In the genomic region with DNA sequence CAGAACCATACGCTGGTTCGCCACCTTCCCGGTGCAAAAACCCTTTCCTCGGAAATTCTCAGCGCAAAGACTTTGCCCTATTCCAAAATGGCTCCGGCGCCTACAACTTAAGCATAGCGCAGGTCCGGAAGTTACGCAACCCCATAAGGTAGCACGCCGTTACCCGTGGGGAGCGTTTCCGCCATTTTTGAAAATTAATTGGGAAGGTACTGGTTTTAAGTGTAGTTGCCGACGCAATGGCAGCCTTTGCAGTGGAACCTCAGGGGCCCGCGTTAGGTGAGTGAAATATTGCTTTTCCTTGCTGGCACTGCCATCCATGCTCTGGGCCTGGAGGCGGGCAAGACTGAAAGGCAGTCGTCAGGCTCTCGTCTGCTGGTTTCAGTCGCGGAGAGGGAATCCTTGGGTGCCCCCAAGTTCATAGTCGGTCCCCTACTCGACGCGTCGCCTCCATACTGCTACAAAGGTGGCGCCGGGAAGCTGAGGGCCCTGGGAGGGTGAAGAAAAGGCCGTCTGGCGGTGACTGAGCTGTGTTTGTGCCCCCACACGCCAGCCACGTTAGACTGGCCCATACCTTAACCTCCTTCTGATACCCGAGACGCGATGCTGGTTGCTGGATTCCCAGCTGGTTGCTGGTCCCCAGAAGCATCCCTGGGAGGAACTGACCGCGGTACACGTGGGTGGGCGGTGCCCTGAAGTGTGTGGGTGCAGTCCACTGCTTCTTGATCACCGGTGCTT, we compare ENCODE assay signal across 8 cellular contexts. TPM values are rescaled to one million over a fixed set of nuclear protein-coding genes. Genes with fewer than 3 reads are reported as not detected.
DNase-seq lines count a peak whose midpoint lies in the region; ATAC-seq and TF ChIP-seq lines count a peak whose summit lies in the region.

A gene with protein sequence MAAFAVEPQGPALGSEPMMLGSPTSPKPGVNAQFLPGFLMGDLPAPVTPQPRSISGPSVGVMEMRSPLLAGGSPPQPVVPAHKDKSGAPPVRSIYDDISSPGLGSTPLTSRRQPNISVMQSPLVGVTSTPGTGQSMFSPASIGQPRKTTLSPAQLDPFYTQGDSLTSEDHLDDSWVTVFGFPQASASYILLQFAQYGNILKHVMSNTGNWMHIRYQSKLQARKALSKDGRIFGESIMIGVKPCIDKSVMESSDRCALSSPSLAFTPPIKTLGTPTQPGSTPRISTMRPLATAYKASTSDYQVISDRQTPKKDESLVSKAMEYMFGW (plus strand): TSS at position 222 of the 735 bp plus-strand sequence. CDS start 15 bp downstream, at position 237.

- peaks cover 21% of the 10 kb centered on the region for H3K4me1 Mint-ChIP-seq in CD14-positive monocyte
- peaks cover 30% of the 10 kb centered on the region for H3K4me1 Mint-ChIP-seq in activated CD4-positive, alpha-beta memory T cell treated with anti-CD3 and anti-CD28 coated beads for 36 hours (ENCODE audit: low read depth)

- H3K27ac ChIP-seq in duodenal mucosa (ENCODE audit: low read depth, low read length) (peak within 1 kb of the TSS; percentile 63), right lobe of liver (peak within 1 kb of the TSS; percentile 72 to 86 (median 83))

- CTCF ChIA-PET in activated CD4-positive, alpha-beta memory T cell treated with anti-CD3 and anti-CD28 coated beads for 36 hours (lab: Charles Lee) = interaction anchor here (0.6 to 0.9 kb wide), 3 partner anchors 14 to 87 kb away, joined by 3 read pairs; no protein-coding TSS in a partner anchor

- H3K9ac ChIP-seq in duodenal mucosa (ENCODE audit: low read depth in 1 of 2, low read length in 2 of 2) = peak within 1 kb of the TSS; percentile 80 to 88

- peak; percentile 79 for DNase-seq in CD14-positive monocyte (ENCODE audit: low spot score)
- peak; percentile 79 for DNase-seq in NCI-H82 treated with DMSO at 0.1 percent for 48 hours (lab: John Stamatoyannopoulos, UW; ENCODE audit: unreplicated experiment)
- DNase-seq in activated CD4-positive, alpha-beta memory T cell treated with anti-CD3 and anti-CD28 coated beads for 36 hours = peak; percentile 90
- peak; percentile 79 to 89 (median 85) for DNase-seq in right lobe of liver
- peak; percentile 75 to 80 for DNase-seq in stimulated activated CD4-positive, alpha-beta T cell treated with anti-CD3 and anti-CD28 coated beads, Interleukin-4, amount 100 ng/mL, for 4 hours

- TF ChIP-seq POLR2A in right lobe of liver (IDR thresholded peaks at IDR 0.05) = peak; percentile 16

- under 1% methylated on average over 28 of the region's 43 CpGs for WGBS in right lobe of liver (ENCODE audit: insufficient coverage, low coverage, low lambda C conversion rate, missing lambda C conversion rate)

- H3K27me3 Mint-ChIP-seq in CD14-positive monocyte (ENCODE audit: low read depth in 3 of 3) = peaks cover 3 to 28% (median 6%) of the 10 kb centered on the region in 3 donors
- peaks cover under 1% of the 10 kb centered on the region for H3K27me3 Mint-ChIP-seq in activated CD4-positive, alpha-beta memory T cell treated with anti-CD3 and anti-CD28 coated beads for 36 hours

- TF ChIP-seq CTCF in CD14-positive monocyte (IDR thresholded peaks at IDR 0.05) (no peak), right lobe of liver (IDR thresholded peaks at IDR 0.05) (no peak)

- H3K4me1 ChIP-seq in duodenal mucosa (ENCODE audit: control insufficient read depth in 1 of 2, insufficient read depth in 2 of 2, low read length in 2 of 2) = peaks cover 10 to 11% of the 10 kb centered on the region in 2 donors
- peaks cover 0 to 16% (median 0%) of the 10 kb centered on the region in 4 donors for H3K4me1 ChIP-seq in right lobe of liver

- H3K4me3 ChIP-seq in duodenal mucosa (ENCODE audit: low read depth in 1 of 2, low read length in 2 of 2) (peak within 1 kb of the TSS; percentile 95 to 96), right lobe of liver (peak within 1 kb of the TSS; percentile 60 to 82 (median 79))

- H3K36me3 ChIP-seq in duodenal mucosa (ENCODE audit: control insufficient read depth in 1 of 2, insufficient read depth in 2 of 2, low read length in 2 of 2) = peaks cover 0 to 4% of the 10 kb centered on the region in 2 donors
- peaks cover 0 to 6% (median 0%) of the 10 kb centered on the region in 4 donors for H3K36me3 ChIP-seq in right lobe of liver

- intact Hi-C loops in CD14-positive monocyte (cut with micrococcal nuclease) (no loop called here), right lobe of liver (cut with DNase I) (no loop called here)
- intact Hi-C loops in activated CD4-positive, alpha-beta memory T cell treated with anti-CD3 and anti-CD28 coated beads for 36 hours (cut with micrococcal nuclease) = loop anchor here (1.0 kb wide), 3 partner anchors 46 to 409 kb away; partner anchors contain the start of genes DUSP19 and NCKAP1

- peak within 1 kb of the TSS; percentile 78 to 92 (median 89) for H3K27ac Mint-ChIP-seq in CD14-positive monocyte
- H3K27ac Mint-ChIP-seq in activated CD4-positive, alpha-beta memory T cell treated with anti-CD3 and anti-CD28 coated beads for 36 hours = peak within 1 kb of the TSS; percentile 97

- H3K9me3 Mint-ChIP-seq in CD14-positive monocyte = peaks cover 0 to 3% (median 0%) of the 10 kb centered on the region in 7 donors
- no peaks in the 10 kb centered on the region for H3K9me3 Mint-ChIP-seq in activated CD4-positive, alpha-beta memory T cell treated with anti-CD3 and anti-CD28 coated beads for 36 hours

- no peaks in the 10 kb centered on the region for H3K27me3 ChIP-seq in duodenal mucosa (ENCODE audit: control insufficient read depth in 1 of 2, insufficient read depth in 2 of 2, low read length in 2 of 2)
- no peaks in the 10 kb centered on the region for H3K27me3 ChIP-seq in right lobe of liver

- peak within 1 kb of the TSS; percentile 91 to 93 for H3K4me3 Mint-ChIP-seq in CD14-positive monocyte
- peak within 1 kb of the TSS; percentile 94 for H3K4me3 Mint-ChIP-seq in activated CD4-positive, alpha-beta memory T cell treated with anti-CD3 and anti-CD28 coated beads for 36 hours

- ATAC-seq in GM19438 (IDR thresholded peaks at IDR 0.05; ENCODE audit: low read depth, unreplicated experiment) (peak; percentile 88), HG03575 (IDR thresholded peaks at IDR 0.05; ENCODE audit: extremely low read depth, insufficient number of reproducible peaks, low FRiP score, unreplicated experiment) (peak; percentile 73), right lobe of liver (peak; percentile 94 to 96 (median 96))

- H3K36me3 Mint-ChIP-seq in CD14-positive monocyte = peaks cover 4 to 6% of the 10 kb centered on the region in 2 donors
- H3K36me3 Mint-ChIP-seq in activated CD4-positive, alpha-beta memory T cell treated with anti-CD3 and anti-CD28 coated beads for 36 hours = peaks cover 12% of the 10 kb centered on the region

- POLR2A ChIA-PET in activated CD4-positive, alpha-beta memory T cell treated with anti-CD3 and anti-CD28 coated beads for 36 hours (lab: Charles Lee) = interaction anchor here (0.8 kb wide), 1 partner anchor 31 kb away, joined by 3 read pairs; no protein-coding TSS in a partner anchor

- H3K9me3 ChIP-seq in duodenal mucosa (ENCODE audit: control insufficient read depth in 1 of 2, low read length in 2 of 2) = no peaks in the 10 kb centered on the region
- H3K9me3 ChIP-seq in right lobe of liver = no peaks in the 10 kb centered on the region

RNA-seq across cellular contexts. Expression of the gene that starts here (rescaled TPM):
- 1 to 10 TPM; 1.5 to 2.0 TPM for polyA plus RNA-seq in CD14-positive monocyte
- total RNA-seq in activated CD4-positive, alpha-beta memory T cell treated with anti-CD3 and anti-CD28 coated beads for 36 hours = 10 to 100 TPM; 27.6 to 31.7 TPM
- total RNA-seq in right lobe of liver = 10 to 100 TPM in 4 of 6 experiments, 1 to 10 TPM in 2; 8.7 to 12.9 (median 11.2) TPM

Comparison
In these comparisons a context has a peak if more than half of its experiments do, and no peak if none do; other contexts are left out.
1. Peak in every context shown above with its lines: DNase-seq, ATAC-seq, H3K4me3 ChIP-seq and H3K27ac ChIP-seq.